12 cellular contexts compared by ENCODE assay signal in the genomic region with DNA sequence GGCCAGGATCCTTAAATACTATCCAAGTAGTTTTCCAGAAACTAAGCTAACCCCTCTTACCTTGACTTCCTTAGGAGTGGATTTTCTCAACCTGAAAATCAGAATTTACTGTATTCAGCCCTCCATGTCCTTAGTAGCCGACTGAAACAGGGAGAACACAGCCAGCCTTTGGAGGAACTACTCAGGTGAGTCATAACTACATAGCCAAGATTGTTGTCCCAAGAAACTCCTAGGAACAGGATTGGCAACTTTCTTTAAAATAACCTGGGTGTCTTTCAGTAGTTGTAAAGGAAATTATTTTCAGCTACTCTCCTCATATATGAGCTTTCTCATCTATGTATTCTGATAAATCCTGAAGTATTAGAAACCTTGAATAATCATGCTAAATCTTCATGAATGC. TPM values are rescaled to one million over a fixed set of nuclear protein-coding genes. Genes with fewer than 3 reads are reported as not detected.
"Had no signal": no experiment of that assay in that cellular context is flagged by ENCODE, and none has a peak within 500 bp of the region (broad histone marks: within the 10 kb centered on the region; RNA-seq: fewer than 3 reads in every experiment).

No MANE protein-coding gene starts in this region.

- H3K27me3 ChIP-seq: vagina had no signal

- H3K36me3 ChIP-seq: vagina had no signal

- ATAC-seq: left lobe of liver had no signal

- H3K4me1 ChIP-seq: vagina had no signal

- H3K4me3 Mint-ChIP-seq: activated naive CD4-positive, alpha-beta T cell treated with anti-CD3 and anti-CD28 coated beads for 36 hours; memory B cell; nephron had no signal

- H3K27me3 Mint-ChIP-seq: memory B cell had no signal

- H3K9me3 ChIP-seq: vagina had no signal

- H3K9me3 Mint-ChIP-seq: activated naive CD4-positive, alpha-beta T cell treated with anti-CD3 and anti-CD28 coated beads for 36 hours; memory B cell; nephron had no signal

- H3K27ac Mint-ChIP-seq: activated naive CD4-positive, alpha-beta T cell treated with anti-CD3 and anti-CD28 coated beads for 36 hours; memory B cell; nephron had no signal

- H3K4me1 Mint-ChIP-seq: memory B cell, nephron had no signal

- H3K4me3 ChIP-seq: coronary artery, vagina had no signal

- DNase-seq: activated CD4-positive, alpha-beta T cell treated with anti-CD3 and anti-CD28 coated beads for 48 hours; activated naive CD4-positive, alpha-beta T cell treated with anti-CD3 and anti-CD28 coated beads for 36 hours; central memory CD4-positive, alpha-beta T cell; effector CD4-positive, alpha-beta T cell; stimulated activated CD4-positive, alpha-beta T cell treated with anti-CD3 and anti-CD28 coated beads, Interleukin-4, amount 100 ng/mL, for 4 hours; T1000 had no signal

- H3K27ac ChIP-seq: coronary artery, vagina had no signal

RNA-seq across cellular contexts. Expression of gene FANCD2OS, which starts 22.3 kb away (rescaled TPM):
- total RNA-seq: activated naive CD4-positive, alpha-beta T cell treated with anti-CD3 and anti-CD28 coated beads for 36 hours; left lobe of liver; omental fat pad; vagina had no signal
